32 cellular contexts compared by ENCODE assay signal in genomic region chr17:34220776-34221390, GRCh38. TPM values are rescaled to one million over a fixed set of nuclear protein-coding genes. Genes with fewer than 3 reads are reported as not detected.
DNase-seq lines count a peak whose midpoint lies in the region; ATAC-seq, FAIRE-seq and TF ChIP-seq lines count a peak whose summit lies in the region.
"Had no signal": no experiment of that assay in that cellular context is flagged by ENCODE, and none has a peak within 500 bp of the region (broad histone marks: within the 10 kb centered on the region; RNA-seq: fewer than 3 reads in every experiment).

No MANE protein-coding gene starts in this region.

- H3K4me3 ChIP-seq in K562 (no peak overlapping the region), upper lobe of left lung (no peak overlapping the region)
- H3K4me3 ChIP-seq: A549, body of pancreas, esophagus squamous epithelium, Peyer's patch, suprapubic skin, vagina had no signal

- TF ChIP-seq CTCF in K562 (IDR thresholded peaks at IDR 0.05 in 2 of 3, conservative IDR thresholded peaks at IDR 0.05 in 1 of 3; ENCODE audit: insufficient read depth in 2 of 3, low read depth in 1 of 3, low read length in 3 of 3), result no peak
- no peak for TF ChIP-seq CTCF in upper lobe of left lung (IDR thresholded peaks at IDR 0.05)

- ATAC-seq in Right ventricle myocardium superior (ENCODE audit: poor library complexity), result peak; percentile 65
- no peak for ATAC-seq in K562
- ATAC-seq in upper lobe of left lung (ENCODE audit: low FRiP score in 2 of 2), result peak; percentile 35 to 47
- no peak for ATAC-seq in GM18861 (IDR thresholded peaks at IDR 0.05; ENCODE audit: unreplicated experiment)
- ATAC-seq: body of pancreas; stimulated activated memory B cell treated with anti-CD40 and anti-IgM and Interleukin-4, amounts not matched to agents 10 μg/mL and 1 μg/mL and 100 μg/mL, for 72 hours; T-helper 17 cell had no signal

- H3K4me2 ChIP-seq in K562 (ENCODE audit: insufficient read depth, low read length), result no peak overlapping the region
- H3K4me2 ChIP-seq: A549 had no signal

- H3K27me3 ChIP-seq in K562 (ENCODE audit: control insufficient read depth in 2 of 2, insufficient read depth in 2 of 2, low read length in 2 of 2) (no peaks in the 10 kb centered on the region; a peak in 1 of 5 replicates), upper lobe of left lung (no peaks in the 10 kb centered on the region)
- H3K27me3 ChIP-seq: BE2C, body of pancreas, Peyer's patch, suprapubic skin, vagina had no signal

- POLR2A ChIA-PET in K562 (lab: Yijun Ruan, JAX), result interaction anchor here (0.7 kb wide), 1 partner anchor 748 kb away, joined by 3 read pairs; no protein-coding TSS in a partner anchor

- no peak for TF ChIP-seq RAD21 in K562 (CRISPR knock-in tag; conservative IDR thresholded peaks at IDR 0.05 in 1 of 2, IDR thresholded peaks at IDR 0.05 in 1 of 2)

- FAIRE-seq in K562 (lab: Jason Lieb, UNC), result no peak
- FAIRE-seq: GM18507, kidney had no signal

- H3K4me1 ChIP-seq in K562 (replicated peaks in 1 of 2; ENCODE audit: control insufficient read depth in 2 of 2, insufficient read depth in 2 of 2, low read length in 2 of 2) (no peaks in the 10 kb centered on the region), upper lobe of left lung (peaks cover 11 to 23% (median 15%) of the 10 kb centered on the region in 4 donors)
- H3K4me1 ChIP-seq: A549, BE2C, body of pancreas, Peyer's patch, vagina had no signal

- H3K36me3 ChIP-seq in K562 (ENCODE audit: control insufficient read depth, insufficient read depth, low read length) (no peaks in the 10 kb centered on the region), upper lobe of left lung (no peaks in the 10 kb centered on the region)
- H3K36me3 ChIP-seq: BE2C, esophagus squamous epithelium, Peyer's patch, suprapubic skin, vagina had no signal

- H3K27ac ChIP-seq in K562 (ENCODE audit: extremely low read depth, low read depth, low read length), result no peak overlapping the region
- peak overlapping the region in 3 of 4 donors; percentile 4 to 50 (median 9) for H3K27ac ChIP-seq in upper lobe of left lung
- H3K27ac ChIP-seq: A549, body of pancreas, esophagus squamous epithelium, Peyer's patch, suprapubic skin, vagina had no signal

- H2AFZ ChIP-seq in K562 (ENCODE audit: low read depth, low read length), result no peak overlapping the region

- DNase-seq in Right ventricle myocardium superior, result no peak
- no peak for DNase-seq in cardiac septum (ENCODE audit: low spot score)
- DNase-seq in K562 (ENCODE audit: extremely low read depth in 1 of 4, low spot score in 3 of 4), result no peak
- DNase-seq in islet precursor cell, result peak; percentile 42
- DNase-seq in upper lobe of left lung, result peak in 1 of 2 donors; percentile 64
- no peak for DNase-seq in NCI-H2196 (lab: John Stamatoyannopoulos, UW; ENCODE audit: unreplicated experiment)
- DNase-seq in NCI-H2227 treated with DMSO at 0.1 percent for 48 hours (lab: John Stamatoyannopoulos, UW), result no peak
- DNase-seq: activated CD4-positive, alpha-beta T cell treated with anti-CD3 and anti-CD28 coated beads, Interleukin-2, amount 10 ng/mL, durations not matched to agents 7 days and 5 days; activated naive CD4-positive, alpha-beta T cell; activated T-cell treated with anti-CD3 and anti-CD28 coated beads, Interleukin-2, amount 50 U/mL, for 48 hours; BE2C; body of pancreas; COR-L47; DMS79; effector memory CD4-positive, alpha-beta T cell; esophagus squamous epithelium; GF-D8; KBM-7; kidney; MM.1S; NCI-H1694 treated with DMSO at 0.1 percent for 48 hours; nucleus accumbens; Peyer's patch; T-helper 17 cell had no signal

- TF ChIP-seq EP300 in K562 (IDR thresholded peaks at IDR 0.05; ENCODE audit: low read length), result no peak
- no peak for TF ChIP-seq EP300 in upper lobe of left lung (IDR thresholded peaks at IDR 0.05)

- CTCF ChIA-PET in K562 (lab: Yijun Ruan, JAX; ENCODE audit: low intra/inter-chr PET ratio), result interaction anchor here (0.6 kb wide), 1 partner anchor 19 kb away, joined by 3 read pairs; no protein-coding TSS in a partner anchor

- in situ Hi-C loops in K562 (cut with MboI), result no loop called here

- intact Hi-C loops in Right ventricle myocardium superior (cut with DNase I), result no loop called here
- intact Hi-C loops in cardiac septum (cut with DNase I), result no loop called here
- intact Hi-C loops in K562 (cut with micrococcal nuclease), result no loop called here

- WGBS in K562 (ENCODE audit: insufficient coverage, low coverage, missing lambda C conversion rate), result 0% methylated on average over 5 of the region's 5 CpGs
- 68 to 87% methylated on average over 5 of the region's 5 CpGs for WGBS in upper lobe of left lung, 2 donors

- H3K9me3 ChIP-seq in K562 (replicated peaks; ENCODE audit: control insufficient read depth, insufficient read depth, low read depth, low read length) (no peaks in the 10 kb centered on the region), upper lobe of left lung (no peaks in the 10 kb centered on the region)
- H3K9me3 ChIP-seq: A549, BE2C, body of pancreas, esophagus squamous epithelium, Peyer's patch, suprapubic skin, vagina had no signal

- no peaks in the 10 kb centered on the region for H3K79me2 ChIP-seq in K562 (ENCODE audit: control insufficient read depth, insufficient read depth, low read length)

- no peak overlapping the region for H3K9ac ChIP-seq in K562 (ENCODE audit: insufficient read depth in 1 of 2, low read depth in 2 of 2, low read length in 2 of 2)

- no peaks in the 10 kb centered on the region for H3K9me1 ChIP-seq in K562 (ENCODE audit: control insufficient read depth, insufficient read depth, low read length)

- no TSS peak for BruUV-seq in K562 (replicated peaks; lab: Mats Ljungman, UMichigan)

- TF ChIP-seq POLR2A in K562 (conservative IDR thresholded peaks at IDR 0.05) (no peak), upper lobe of left lung (IDR thresholded peaks at IDR 0.05) (no peak)

- H4K20me1 ChIP-seq in K562 (replicated peaks; ENCODE audit: control insufficient read depth, insufficient read depth, low read length), result no peaks in the 10 kb centered on the region

TF ChIP-seq in K562, 482 proteins besides CTCF, POLR2A, EP300 and RAD21:
- TF ChIP-seq NEUROD1 (IDR thresholded peaks at IDR 0.05; ENCODE audit: borderline replicate concordance, low read depth, low read length, partially characterized antibody) (no peak), CEBPB (tag; IDR thresholded peaks at IDR 0.05) (peak; percentile 40; the same call in 1 of the 2 replicates)

RNA-seq across cellular contexts. Expression of gene CCL2, which starts 34.2 kb away (rescaled TPM):
- total RNA-seq in Right ventricle myocardium superior, result 20.7 TPM
- 42.3 TPM for total RNA-seq in cardiac septum
- total RNA-seq in K562 (2011; cell fraction: chromatin; rRNA removed; ENCODE audit: low replicate concordance), result 0.81 TPM in 1 of 2 replicates, not detected in the other
- total RNA-seq in K562 (2011; cell fraction: nucleolus; rRNA removed), result 0.66 and 0.67 TPM in 2 replicates
- 0.73 and 1.4 TPM in 2 replicates for total RNA-seq in K562 (2011; cell fraction: nucleoplasm; rRNA removed)
- 0.54 and 0.82 TPM in 2 replicates for total RNA-seq in K562 (2014; rRNA removed)
- total RNA-seq in K562 (2014; rRNA removed; fragmentation: Illumina TruSeq; extraction: Trizol), result 0.86 and 0.87 TPM in 2 replicates
- total RNA-seq in K562 (2015; rRNA removed; fragmentation: Illumina TruSeq; extraction: Trizol), result 4.4 and 5.4 TPM in 2 replicates
- total RNA-seq in K562 (2021), result 0.86 and 1.0 TPM in 2 replicates
- 0.73 and 3.2 TPM in 2 replicates for polyA plus RNA-seq in K562 (2011; rRNA removed)
- polyA plus RNA-seq in K562 (2011; cell fraction: cytosol; rRNA removed), result 0.59 and 2.7 TPM in 2 replicates
- 0.73 and 4.0 TPM in 2 replicates for polyA plus RNA-seq in K562 (2011; cell fraction: nucleus; rRNA removed)
- polyA plus RNA-seq in K562 (2012), result 1.1 and 2.8 TPM in 2 replicates
- 0.88 and 1.5 TPM in 2 replicates for polyA plus RNA-seq in K562 (2014; fragmentation: Illumina TruSeq; extraction: Trizol)
- polyA plus RNA-seq in K562 (2014; fragmentation: Nextera tagmentation; extraction: Ambion mirVana), result 1 to 10 TPM; 1.9 to 2.2 TPM
- 0.11 and 0.61 TPM in 2 replicates for polyA plus RNA-seq in K562 (2014; rRNA removed)
- polyA minus RNA-seq in K562 (2011; rRNA and poly(A)+ RNA removed), result 1.1 and 2.6 TPM in 2 replicates
- polyA minus RNA-seq in K562 (2011; cell fraction: cytosol; rRNA and poly(A)+ RNA removed), result 1.6 TPM in 1 of 2 replicates, not detected in the other
- polyA minus RNA-seq in K562 (2011; cell fraction: nucleus; rRNA and poly(A)+ RNA removed), result 0.56 and 1.1 TPM in 2 replicates
- total RNA-seq in upper lobe of left lung, result 10 to 100 TPM; 11.5 to 100.0 (median 15.6) TPM
- total RNA-seq: activated CD4-positive, alpha-beta T cell treated with anti-CD3 and anti-CD28 coated beads, Interleukin-2, amount 10 ng/mL, durations not matched to agents 7 days and 5 days; HT-29; T-helper 17 cell had no signal

RNA-seq across cellular contexts. Expression of gene CCL7, which starts 49.1 kb away (rescaled TPM):
- not detected for total RNA-seq in Right ventricle myocardium superior
- total RNA-seq in cardiac septum, result not detected
- total RNA-seq in K562 (2011; cell fraction: chromatin; rRNA removed; ENCODE audit: low replicate concordance), result not detected in 2 replicates
- total RNA-seq in K562 (2011; cell fraction: nucleolus; rRNA removed), result not detected in 2 replicates
- total RNA-seq in K562 (2011; cell fraction: nucleoplasm; rRNA removed), result not detected in 2 replicates
- not detected in 2 replicates for total RNA-seq in K562 (2014; rRNA removed)
- not detected in 2 replicates for total RNA-seq in K562 (2014; rRNA removed; fragmentation: Illumina TruSeq; extraction: Trizol)
- total RNA-seq in K562 (2015; rRNA removed; fragmentation: Illumina TruSeq; extraction: Trizol), result not detected in 2 replicates
- not detected in 2 replicates for total RNA-seq in K562 (2021)
- polyA plus RNA-seq in K562 (2011; rRNA removed), result not detected in 2 replicates
- not detected in 2 replicates for polyA plus RNA-seq in K562 (2011; cell fraction: cytosol; rRNA removed)
- polyA plus RNA-seq in K562 (2011; cell fraction: nucleus; rRNA removed), result not detected in 2 replicates
- not detected in 2 replicates for polyA plus RNA-seq in K562 (2012)
- not detected in 2 replicates for polyA plus RNA-seq in K562 (2014; fragmentation: Illumina TruSeq; extraction: Trizol)
- polyA plus RNA-seq in K562 (2014; fragmentation: Nextera tagmentation; extraction: Ambion mirVana), result not detected
- polyA plus RNA-seq in K562 (2014; rRNA removed), result not detected in 2 replicates
- polyA minus RNA-seq in K562 (2011; rRNA and poly(A)+ RNA removed), result not detected in 2 replicates
- not detected in 2 replicates for polyA minus RNA-seq in K562 (2011; cell fraction: cytosol; rRNA and poly(A)+ RNA removed)
- not detected in 2 replicates for polyA minus RNA-seq in K562 (2011; cell fraction: nucleus; rRNA and poly(A)+ RNA removed)
- under 1 TPM in 1 of 6 donors, not detected in 5; 0.34 TPM for total RNA-seq in upper lobe of left lung
- total RNA-seq: activated CD4-positive, alpha-beta T cell treated with anti-CD3 and anti-CD28 coated beads, Interleukin-2, amount 10 ng/mL, durations not matched to agents 7 days and 5 days; body of pancreas; esophagus squamous epithelium; glomerular endothelial cell; HT-29; kidney; Peyer's patch; T-helper 17 cell; vagina had no signal

Comparison
In these comparisons a context has a peak if more than half of its experiments do, and no peak if none do; other contexts are left out.
1. ATAC-seq: peak in Right ventricle myocardium superior (single experiment) and upper lobe of left lung (2 of 2); none in K562 (single experiment) and GM18861 (single experiment).